In genomic region chr22:31451709-31452571, GRCh38 we compare ENCODE assay signal across 9 cellular contexts. TPM values are rescaled to one million over a fixed set of nuclear protein-coding genes. Genes with fewer than 3 reads are reported as not detected.
DNase-seq lines count a peak whose midpoint lies in the region; ATAC-seq and TF ChIP-seq lines count a peak whose summit lies in the region.
"Had no signal": no experiment of that assay in that cellular context is flagged by ENCODE, and none has a peak within 500 bp of the region (broad histone marks: within the 10 kb centered on the region; RNA-seq: fewer than 3 reads in every experiment).

No MANE protein-coding gene starts in this region.

- H2BK5ac ChIP-seq in H9 (ENCODE audit: insufficient read length, low read length) (no peak overlapping the region), neuronal stem cell (ENCODE audit: low read length) (no peak overlapping the region)

- no peak overlapping the region for H4K5ac ChIP-seq in H9 (ENCODE audit: insufficient read length, low read depth, low read length)

- H3K23me2 ChIP-seq in H9 (ENCODE audit: insufficient read length, low read depth, low read length, poor library complexity, severe bottlenecking) = no peaks in the 10 kb centered on the region

- H4K8ac ChIP-seq in H9 (replicated peaks; ENCODE audit: insufficient read length, low read depth, low read length) = no peak overlapping the region
- no peak overlapping the region for H4K8ac ChIP-seq in neuronal stem cell (ENCODE audit: low read depth, low read length)

- no peak overlapping the region for H3K56ac ChIP-seq in H9 (ENCODE audit: insufficient read length, low read depth, low read length)

- H2AK5ac ChIP-seq in H9 (ENCODE audit: insufficient read length, low read length) (no peak overlapping the region), neuronal stem cell (ENCODE audit: low read depth, low read length) (no peak overlapping the region)

- H3T11ph ChIP-seq in H9 (ENCODE audit: low read length) = no peak overlapping the region

- no peak overlapping the region for H3K27ac ChIP-seq in H9 (ENCODE audit: insufficient read length, low read depth, low read length)
- no peak overlapping the region for H3K27ac ChIP-seq in neuronal stem cell (replicated peaks; ENCODE audit: low read length)

- H4K20me1 ChIP-seq in H9 (ENCODE audit: control insufficient read depth, insufficient read depth, insufficient read length) = no peaks in the 10 kb centered on the region

- no peak overlapping the region for H3K4me3 ChIP-seq in fibroblast of pulmonary artery (replicated peaks; ENCODE audit: low read depth, low read length)
- H3K4me3 ChIP-seq in neuronal stem cell (ENCODE audit: low read length in 2 of 2) = no peak overlapping the region

- no CpG with 5 or more reads among the region's 5 CpGs for WGBS in H9 (ENCODE audit: extremely low coverage, insufficient read length, low lambda C conversion rate)
- WGBS in neuronal stem cell (ENCODE audit: extremely low coverage in 2 of 2, insufficient read length in 2 of 2, insufficient replicate concordance in 1 of 2), 2 donors = no CpG with 5 or more reads among the region's 5 CpGs

- no peak overlapping the region for H2BK20ac ChIP-seq in H9 (ENCODE audit: low read depth, low read length, poor library complexity, severe bottlenecking)

- H3K4me3 Mint-ChIP-seq in H9 = no peak overlapping the region
- H3K4me3 Mint-ChIP-seq in stimulated activated naive B cell treated with anti-CD40 and anti-IgM and Interleukin-4, amounts not matched to agents 10 μg/mL and 1 μg/mL and 100 μg/mL, for 72 hours = no peak overlapping the region
- H3K4me3 Mint-ChIP-seq: stimulated activated naive CD8-positive, alpha-beta T cell treated with anti-CD3 and anti-CD28 coated beads, Interleukin-15, Interleukin-2, amounts not matched to agents 100 ng/mL and 50 ng/mL, for 24 hours had no signal

- peaks cover 2 to 39% (median 14%) of the 10 kb centered on the region in 3 experiments; a peak in 6 of 7 replicates for H3K36me3 Mint-ChIP-seq in H9 (ENCODE audit: insufficient read depth in 1 of 3, low read depth in 3 of 3)
- H3K36me3 Mint-ChIP-seq in stimulated activated naive B cell treated with anti-CD40 and anti-IgM and Interleukin-4, amounts not matched to agents 10 μg/mL and 1 μg/mL and 100 μg/mL, for 72 hours = peaks cover 22 to 35% of the 10 kb centered on the region in 2 donors

- DNase-seq in NCI-H510A treated with DMSO at 0.1 percent for 48 hours (lab: John Stamatoyannopoulos, UW) (peak; percentile 32), NCI-H510A (lab: John Stamatoyannopoulos, UW) (no peak), H9 (no peak), SKM-1 treated with dmso at 0.1 percent for 144 hours (lab: John Stamatoyannopoulos, UW; ENCODE audit: unreplicated experiment) (peak; percentile 21), fibroblast of pulmonary artery (ENCODE audit: low read depth) (peak; percentile 72), neuronal stem cell (ENCODE audit: low spot score) (no peak)
- no peak for DNase-seq in stimulated activated naive B cell treated with anti-CD40 and anti-IgM and Interleukin-4, amounts not matched to agents 10 μg/mL and 1 μg/mL and 100 μg/mL, for 72 hours

- no peaks in the 10 kb centered on the region for H3K4me1 Mint-ChIP-seq in H9
- peaks cover 7 to 14% of the 10 kb centered on the region in 2 donors for H3K4me1 Mint-ChIP-seq in stimulated activated naive B cell treated with anti-CD40 and anti-IgM and Interleukin-4, amounts not matched to agents 10 μg/mL and 1 μg/mL and 100 μg/mL, for 72 hours

- H3K18ac ChIP-seq in H9 (ENCODE audit: insufficient read length, low read depth, low read length) = no peak overlapping the region
- H3K18ac ChIP-seq in neuronal stem cell (ENCODE audit: low read length) = no peak overlapping the region

- H3K27me3 ChIP-seq in H9 (ENCODE audit: insufficient read depth, low read length) = no peaks in the 10 kb centered on the region
- no peaks in the 10 kb centered on the region for H3K27me3 ChIP-seq in neuronal stem cell (ENCODE audit: control insufficient read depth in 3 of 3, insufficient read depth in 3 of 3, low read depth in 1 of 3, low read length in 3 of 3)

- H4K91ac ChIP-seq in H9 (ENCODE audit: insufficient read length, low read depth, low read length) (no peak overlapping the region), neuronal stem cell (ENCODE audit: low read depth, low read length, poor library complexity) (no peak overlapping the region)

- no peaks in the 10 kb centered on the region for H3K79me1 ChIP-seq in H9 (ENCODE audit: insufficient read depth, low read depth, low read length, poor library complexity, severe bottlenecking)
- H3K79me1 ChIP-seq in neuronal stem cell (ENCODE audit: low read depth, low read length) = no peaks in the 10 kb centered on the region

- no peaks in the 10 kb centered on the region for H3K9me3 Mint-ChIP-seq in H9
- no peaks in the 10 kb centered on the region for H3K9me3 Mint-ChIP-seq in stimulated activated naive B cell treated with anti-CD40 and anti-IgM and Interleukin-4, amounts not matched to agents 10 μg/mL and 1 μg/mL and 100 μg/mL, for 72 hours
- H3K9me3 Mint-ChIP-seq: stimulated activated naive CD8-positive, alpha-beta T cell treated with anti-CD3 and anti-CD28 coated beads, Interleukin-15, Interleukin-2, amounts not matched to agents 100 ng/mL and 50 ng/mL, for 24 hours had no signal

- H2BK120ac ChIP-seq in H9 (ENCODE audit: low read depth, low read length, poor library complexity, severe bottlenecking) (no peak overlapping the region), neuronal stem cell (ENCODE audit: low read depth, low read length) (no peak overlapping the region)

- no peak overlapping the region for H2AFZ ChIP-seq in H9 (ENCODE audit: low read length)
- no peak overlapping the region for H2AFZ ChIP-seq in neuronal stem cell (ENCODE audit: low read length)

- H3K14ac ChIP-seq in H9 (ENCODE audit: insufficient read depth, low read length) = no peak overlapping the region
- no peak overlapping the region for H3K14ac ChIP-seq in neuronal stem cell (ENCODE audit: low read length)

- H3K9me3 ChIP-seq in H9 (ENCODE audit: control insufficient read depth, low read depth, low read length) = no peaks in the 10 kb centered on the region
- no peaks in the 10 kb centered on the region for H3K9me3 ChIP-seq in neuronal stem cell (replicated peaks in 1 of 2; ENCODE audit: control insufficient read depth in 2 of 2, insufficient read depth in 1 of 2, low read depth in 1 of 2, low read length in 2 of 2)

- peaks cover 16 to 91% of the 10 kb centered on the region in 2 donors for H3K36me3 ChIP-seq in neuronal stem cell (replicated peaks in 1 of 2; ENCODE audit: control insufficient read depth in 2 of 2, insufficient read depth in 2 of 2, low read length in 2 of 2)

- H2BK15ac ChIP-seq in H9 (ENCODE audit: low read depth, low read length) = no peak overlapping the region
- no peak overlapping the region for H2BK15ac ChIP-seq in neuronal stem cell (ENCODE audit: low read length)

- H3K9ac ChIP-seq in H9 (ENCODE audit: extremely low read depth, insufficient read length, low read length) (no peak overlapping the region), neuronal stem cell (ENCODE audit: low read depth, low read length, poor library complexity) (no peak overlapping the region)

- no peaks in the 10 kb centered on the region for H3K79me2 ChIP-seq in H9 (ENCODE audit: insufficient read depth, low read length)

- H3K4me2 ChIP-seq in H9 (ENCODE audit: insufficient read depth, insufficient read length, low read length) (no peak overlapping the region), neuronal stem cell (ENCODE audit: insufficient read depth, low read length, poor library complexity, severe bottlenecking) (no peak overlapping the region)

- ATAC-seq in stimulated activated naive B cell treated with anti-CD40 and anti-IgM and Interleukin-4, amounts not matched to agents 10 μg/mL and 1 μg/mL and 100 μg/mL, for 72 hours (replicated peaks) = peak; percentile 76 to 81
- no peak for ATAC-seq in GM21515 (IDR thresholded peaks at IDR 0.05; ENCODE audit: unreplicated experiment)

- H3K23ac ChIP-seq in H9 (ENCODE audit: insufficient read length, low read depth, low read length) = no peak overlapping the region
- no peak overlapping the region for H3K23ac ChIP-seq in neuronal stem cell (ENCODE audit: low read depth, low read length, poor library complexity)

- no peaks in the 10 kb centered on the region for H3K27me3 Mint-ChIP-seq in H9 (ENCODE audit: low read depth)
- no peaks in the 10 kb centered on the region for H3K27me3 Mint-ChIP-seq in stimulated activated naive B cell treated with anti-CD40 and anti-IgM and Interleukin-4, amounts not matched to agents 10 μg/mL and 1 μg/mL and 100 μg/mL, for 72 hours
- H3K27me3 Mint-ChIP-seq: stimulated activated naive CD8-positive, alpha-beta T cell treated with anti-CD3 and anti-CD28 coated beads, Interleukin-15, Interleukin-2, amounts not matched to agents 100 ng/mL and 50 ng/mL, for 24 hours had no signal

- peak overlapping the region in 1 of 3 experiments; percentile 42; a peak in 1 of 7 replicates for H3K27ac Mint-ChIP-seq in H9
- no peak overlapping the region for H3K27ac Mint-ChIP-seq in stimulated activated naive B cell treated with anti-CD40 and anti-IgM and Interleukin-4, amounts not matched to agents 10 μg/mL and 1 μg/mL and 100 μg/mL, for 72 hours
- H3K27ac Mint-ChIP-seq: stimulated activated naive CD8-positive, alpha-beta T cell treated with anti-CD3 and anti-CD28 coated beads, Interleukin-15, Interleukin-2, amounts not matched to agents 100 ng/mL and 50 ng/mL, for 24 hours had no signal

- no peak overlapping the region for H2BK12ac ChIP-seq in H9 (ENCODE audit: insufficient read length, low read depth, low read length)
- H2BK12ac ChIP-seq in neuronal stem cell (ENCODE audit: low read length) = no peak overlapping the region

- TF ChIP-seq CTCF in H9 (conservative IDR thresholded peaks at IDR 0.05) (peak; percentile 72), fibroblast of pulmonary artery (IDR thresholded peaks at IDR 0.05; ENCODE audit: low read length, missing control alignments) (peak; percentile 81)

- H3K4me1 ChIP-seq in H9 (ENCODE audit: insufficient read depth, low read length) (no peaks in the 10 kb centered on the region), neuronal stem cell (ENCODE audit: control insufficient read depth in 2 of 2, insufficient read depth in 1 of 2, low read depth in 1 of 2, low read length in 2 of 2) (no peaks in the 10 kb centered on the region)

- H3K4ac ChIP-seq in H9 (ENCODE audit: low read depth, low read length) (no peak overlapping the region), neuronal stem cell (ENCODE audit: low read length) (no peak overlapping the region)

RNA-seq across cellular contexts. Expression of gene EIF4ENIF1, which starts 37.7 kb away (rescaled TPM):
- 35.4 and 36.3 TPM in 2 replicates for total RNA-seq in H9 (2021)
- polyA plus RNA-seq in neuronal stem cell (2013, experiment 1 of 2) = 24.3 TPM
- 24.6 TPM for polyA plus RNA-seq in neuronal stem cell (2013, experiment 2 of 2)

RNA-seq across cellular contexts. Expression of gene SFI1, which starts 44.4 kb away (rescaled TPM):
- 26.4 and 26.7 TPM in 2 replicates for total RNA-seq in H9 (2021)
- polyA plus RNA-seq in neuronal stem cell (2013, experiment 1 of 2) = 17.9 TPM
- 18.3 TPM for polyA plus RNA-seq in neuronal stem cell (2013, experiment 2 of 2)

RNA-seq across cellular contexts. Expression of gene DRG1, which starts 52.5 kb away (rescaled TPM):
- total RNA-seq in H9 (2021) = 89.1 and 89.5 TPM in 2 replicates
- 45.3 TPM for polyA plus RNA-seq in neuronal stem cell (2013, experiment 1 of 2)
- 43.0 TPM for polyA plus RNA-seq in neuronal stem cell (2013, experiment 2 of 2)

Comparison
In these comparisons a context has a peak if more than half of its experiments do, and no peak if none do; other contexts are left out.
1. DNase-seq: peak in NCI-H510A treated with DMSO at 0.1 percent for 48 hours (single experiment), SKM-1 treated with dmso at 0.1 percent for 144 hours (single experiment) and fibroblast of pulmonary artery (single experiment); none in NCI-H510A (single experiment), H9 (single experiment), stimulated activated naive B cell treated with anti-CD40 and anti-IgM and Interleukin-4, amounts not matched to agents 10 μg/mL and 1 μg/mL and 100 μg/mL, for 72 hours (single experiment) and neuronal stem cell (single experiment).